25 cellular contexts compared by ENCODE assay signal in the genomic region with DNA sequence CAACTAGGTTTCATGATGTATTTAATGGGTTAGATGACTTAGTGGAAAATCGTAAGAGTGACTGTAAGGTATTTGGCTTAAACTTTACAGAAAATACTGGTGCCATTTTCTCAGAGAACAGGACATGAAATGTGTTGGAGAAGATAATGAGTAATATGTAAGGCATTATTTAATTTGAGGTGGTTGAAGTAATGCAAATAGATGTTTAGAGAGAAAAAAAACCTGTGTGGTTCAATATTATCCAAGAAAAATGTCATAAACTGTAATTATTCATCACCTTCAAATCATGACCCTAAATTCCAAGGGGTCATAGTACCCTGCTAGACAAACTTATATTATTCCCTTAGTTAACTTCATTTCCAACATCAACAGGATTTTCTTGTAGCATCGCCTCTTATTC.
"Had no signal": no experiment of that assay in that cellular context is flagged by ENCODE, and none has a peak within 500 bp of the region (broad histone marks: within the 10 kb centered on the region; RNA-seq: fewer than 3 reads in every experiment).

No MANE protein-coding gene starts in this region.

- H3K4me1 ChIP-seq: colonic mucosa, esophagus squamous epithelium, gastrocnemius medialis, heart right ventricle, left lung, lower lobe of right lung had no signal

- FAIRE-seq: endometrium, islet of Langerhans, keratinocyte had no signal

- H3K27ac ChIP-seq: colonic mucosa, epithelial cell of prostate, esophagus squamous epithelium, gastrocnemius medialis, heart right ventricle, left lung, lower lobe of right lung had no signal

- H3K36me3 ChIP-seq: colonic mucosa, esophagus squamous epithelium, gastrocnemius medialis, heart right ventricle, left lung, lower lobe of right lung had no signal

- H3K9me3 ChIP-seq: colonic mucosa, esophagus squamous epithelium, gastrocnemius medialis, lower lobe of right lung had no signal

- H3K4me3 ChIP-seq: colonic mucosa, esophagus squamous epithelium, gastrocnemius medialis, heart right ventricle, left lung, lower lobe of right lung had no signal

- H3K27me3 ChIP-seq: colonic mucosa, esophagus squamous epithelium, gastrocnemius medialis, heart right ventricle, left lung had no signal

- DNase-seq: colonic mucosa; cortex of kidney; effector CD8-positive, alpha-beta T cell; effector memory CD8-positive, alpha-beta T cell; endodermal cell; erythroblast; esophagus squamous epithelium; foreskin fibroblast; foreskin melanocyte; gastrocnemius medialis; glutamatergic neuron; head of caudate nucleus; heart right ventricle; hippocampal formation; left cardiac atrium; left lung; left ventricle myocardium superior; lower lobe of right lung; mesenchymal stem cell; naive thymus-derived CD4-positive, alpha-beta T cell had no signal

- ATAC-seq: effector memory CD8-positive, alpha-beta T cell; esophagus mucosa; gastrocnemius medialis; heart right ventricle; left cardiac atrium; left lung; left ventricle myocardium superior; lower lobe of right lung; naive thymus-derived CD4-positive, alpha-beta T cell had no signal
